In the genomic region with DNA sequence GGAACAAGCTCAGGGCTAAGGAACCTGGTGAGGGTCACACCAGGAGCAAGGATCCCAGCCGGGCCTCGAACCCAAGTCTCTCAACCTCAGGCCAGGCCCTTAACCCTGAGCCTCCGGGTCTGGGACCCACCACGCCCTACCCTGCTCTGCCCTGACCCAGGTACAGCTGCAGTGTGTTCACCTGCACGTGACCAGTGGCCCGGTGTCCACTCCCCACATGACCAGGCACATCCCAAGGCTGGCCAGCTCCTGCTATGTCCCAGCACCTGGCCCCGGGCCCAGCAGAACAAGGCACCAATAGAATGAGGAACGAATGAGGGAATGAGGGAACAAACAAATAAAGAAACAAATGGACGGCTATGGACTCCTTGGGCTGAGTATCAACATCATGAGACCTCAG, we compare ENCODE assay signal across 17 cellular contexts.
DNase-seq lines count a peak whose midpoint lies in the region; ATAC-seq and TF ChIP-seq lines count a peak whose summit lies in the region.
"Had no signal": no experiment of that assay in that cellular context is flagged by ENCODE, and none has a peak within 500 bp of the region (broad histone marks: within the 10 kb centered on the region; RNA-seq: fewer than 3 reads in every experiment).

No MANE protein-coding gene starts in this region.

- peaks cover 22% of the 10 kb centered on the region for H3K4me1 Mint-ChIP-seq in neural crest cell

- peak overlapping the region; percentile 50 for H3K27ac Mint-ChIP-seq in neural crest cell (ENCODE audit: unreplicated experiment)
- H3K27ac Mint-ChIP-seq: HFFc6 had no signal

- DNase-seq in right cardiac atrium (peak; percentile 6 to 45 (median 36)), right atrium auricular region (ENCODE audit: low spot score) (no peak), adrenal gland (peak in 4 of 7 donors; percentile 40 to 60 (median 54)), neural crest cell (ENCODE audit: low read depth, low spot score) (no peak), NCI-H345 (lab: John Stamatoyannopoulos, UW) (no peak), MM.1S (no peak), nucleus accumbens (lab: John Stamatoyannopoulos, UW) (no peak)
- DNase-seq: ACHN; CD4-positive, alpha-beta memory T cell; COR-L47; DMS153; DND-41; GDM1; GOT3; HCEC 1CT; HFFc6 had no signal

- no peak overlapping the region for H2AFZ ChIP-seq in MM.1S (ENCODE audit: low read length)

- H3K4me1 ChIP-seq in right cardiac atrium (ENCODE audit: control insufficient read depth, insufficient read depth, low read length): peaks cover 5% of the 10 kb centered on the region
- peaks cover 0 to 13% of the 10 kb centered on the region in 2 donors for H3K4me1 ChIP-seq in right atrium auricular region
- peaks cover 10 to 18% of the 10 kb centered on the region in 2 donors for H3K4me1 ChIP-seq in adrenal gland (replicated peaks in 1 of 2)
- H3K4me1 ChIP-seq in MM.1S (ENCODE audit: low read length): no peaks in the 10 kb centered on the region

- no peaks in the 10 kb centered on the region for H3K27me3 ChIP-seq in right cardiac atrium (ENCODE audit: control insufficient read depth, insufficient read depth)
- H3K27me3 ChIP-seq in right atrium auricular region: no peaks in the 10 kb centered on the region
- H3K27me3 ChIP-seq in adrenal gland: no peaks in the 10 kb centered on the region
- H3K27me3 ChIP-seq in MM.1S (replicated peaks; ENCODE audit: insufficient read depth, low read length): peaks cover 20% of the 10 kb centered on the region

- no peak overlapping the region for H3K9ac ChIP-seq in MM.1S (ENCODE audit: low read length)

- no peaks in the 10 kb centered on the region for H3K27me3 Mint-ChIP-seq in neural crest cell (ENCODE audit: low read depth)
- H3K27me3 Mint-ChIP-seq: CD4-positive, alpha-beta memory T cell had no signal

- no peak for TF ChIP-seq POLR2A in adrenal gland (IDR thresholded peaks at IDR 0.05)

- H3K4me3 ChIP-seq in right cardiac atrium (ENCODE audit: low read length): no peak overlapping the region
- no peak overlapping the region for H3K4me3 ChIP-seq in right atrium auricular region
- no peak overlapping the region for H3K4me3 ChIP-seq in adrenal gland
- no peak overlapping the region for H3K4me3 ChIP-seq in MM.1S (ENCODE audit: low read length)

- no peak for ATAC-seq in right cardiac atrium

- H3K9me3 Mint-ChIP-seq in neural crest cell: no peaks in the 10 kb centered on the region
- H3K9me3 Mint-ChIP-seq: CD4-positive, alpha-beta memory T cell; HFFc6 had no signal

- H4K20me1 ChIP-seq in MM.1S (ENCODE audit: insufficient read depth, low read length): no peaks in the 10 kb centered on the region

- H3K36me3 ChIP-seq in right atrium auricular region (no peaks in the 10 kb centered on the region), adrenal gland (replicated peaks in 1 of 2) (no peaks in the 10 kb centered on the region), MM.1S (replicated peaks; ENCODE audit: insufficient read depth, low read length) (no peaks in the 10 kb centered on the region)

- intact Hi-C loops in right cardiac atrium (cut with DNase I) (no loop called here), adrenal gland (cut with DNase I) (no loop called here)

- H3K36me3 Mint-ChIP-seq in neural crest cell (ENCODE audit: low read depth): peaks cover 3% of the 10 kb centered on the region
- H3K36me3 Mint-ChIP-seq: CD4-positive, alpha-beta memory T cell had no signal

- 93% methylated on average over 9 of the region's 9 CpGs for WGBS in right cardiac atrium
- WGBS in adrenal gland, 4 donors: 79 to 87% (median 83%) methylated on average over 9 of the region's 9 CpGs

- TF ChIP-seq CTCF in right atrium auricular region (IDR thresholded peaks at IDR 0.05): no peak
- no peak for TF ChIP-seq CTCF in adrenal gland (IDR thresholded peaks at IDR 0.05)
- no peak for TF ChIP-seq CTCF in neural crest cell (conservative IDR thresholded peaks at IDR 0.05)
- no peak for TF ChIP-seq CTCF in MM.1S (IDR thresholded peaks at IDR 0.05; ENCODE audit: low read length)

- no peak overlapping the region for H3K27ac ChIP-seq in right cardiac atrium (ENCODE audit: low read length)
- H3K27ac ChIP-seq in right atrium auricular region: no peak overlapping the region
- H3K27ac ChIP-seq in adrenal gland: peak overlapping the region in 1 of 5 donors; percentile 22
- H3K27ac ChIP-seq in MM.1S (ENCODE audit: low read length): no peak overlapping the region
- H3K27ac ChIP-seq: C4-2B had no signal

- no peaks in the 10 kb centered on the region for H3K79me2 ChIP-seq in MM.1S (ENCODE audit: low read length)

- H3K4me3 Mint-ChIP-seq in neural crest cell: no peak overlapping the region
- H3K4me3 Mint-ChIP-seq: CD4-positive, alpha-beta memory T cell; HFFc6 had no signal

- no peak overlapping the region for H3K4me2 ChIP-seq in MM.1S (ENCODE audit: low read depth, low read length)

- H3K9me2 ChIP-seq in MM.1S (replicated peaks; ENCODE audit: insufficient read depth, low read length): no peaks in the 10 kb centered on the region

- no peaks in the 10 kb centered on the region for H3F3A ChIP-seq in MM.1S (ENCODE audit: insufficient read depth, low read length)

- H3K9me3 ChIP-seq in right cardiac atrium (ENCODE audit: control insufficient read depth, low read length) (no peaks in the 10 kb centered on the region), right atrium auricular region (no peaks in the 10 kb centered on the region), adrenal gland (replicated peaks in 1 of 3) (no peaks in the 10 kb centered on the region), MM.1S (replicated peaks; ENCODE audit: insufficient read depth, low read length) (no peaks in the 10 kb centered on the region)

Comparison
In these comparisons a context has a peak if more than half of its experiments do, and no peak if none do; other contexts are left out.
1. DNase-seq: peak in right cardiac atrium (3 of 3) and adrenal gland (4 of 7); none in right atrium auricular region (single experiment), neural crest cell (single experiment), NCI-H345 (single experiment), MM.1S (single experiment) and nucleus accumbens (0 of 56).